Comparison of ENCODE assay signal across 8 cellular contexts in genomic region chr1:56578963-56579875, GRCh38. TPM values are rescaled to one million over a fixed set of nuclear protein-coding genes. Genes with fewer than 3 reads are reported as not detected.
DNase-seq lines count a peak whose midpoint lies in the region; ATAC-seq, FAIRE-seq and TF ChIP-seq lines count a peak whose summit lies in the region.

TSS of gene PLPP3 (minus strand) at chr1:56579563. CDS start at chr1:56579016, 547 bp downstream.

- peaks cover 2% of the 10 kb centered on the region for H3K27me3 Mint-ChIP-seq in HFFc6 (ENCODE audit: insufficient read depth)
- H3K27me3 Mint-ChIP-seq in astrocyte (ENCODE audit: low read depth, unreplicated experiment): peaks cover 10% of the 10 kb centered on the region

- no peaks in the 10 kb centered on the region for H3K27me3 ChIP-seq in astrocyte (ENCODE audit: insufficient read depth, low read length)
- no peaks in the 10 kb centered on the region for H3K27me3 ChIP-seq in left ventricle myocardium inferior (ENCODE audit: low read depth)
- H3K27me3 ChIP-seq in ovary: no peaks in the 10 kb centered on the region

- H3K9ac ChIP-seq in astrocyte (ENCODE audit: low read length): peak within 1 kb of the TSS; percentile 87

- H3K36me3 Mint-ChIP-seq in HFFc6 (ENCODE audit: low read depth): no peaks in the 10 kb centered on the region
- H3K36me3 Mint-ChIP-seq in astrocyte (ENCODE audit: low read depth, unreplicated experiment): no peaks in the 10 kb centered on the region

- 0 to 1% (median 0%) methylated on average over 49 to 62 of the region's 62 CpGs for WGBS in ovary, 3 donors

- H3K36me3 ChIP-seq in astrocyte (ENCODE audit: insufficient read depth, low read length) (no peaks in the 10 kb centered on the region), left ventricle myocardium inferior (no peaks in the 10 kb centered on the region), ovary (no peaks in the 10 kb centered on the region)

- H3K4me1 ChIP-seq in astrocyte (ENCODE audit: insufficient read depth, low read length): peaks cover 19% of the 10 kb centered on the region
- H3K4me1 ChIP-seq in left ventricle myocardium inferior: peaks cover 59% of the 10 kb centered on the region
- H3K4me1 ChIP-seq in ovary (ENCODE audit: insufficient read depth): peaks cover 4% of the 10 kb centered on the region

- peaks cover 22% of the 10 kb centered on the region for H4K20me1 ChIP-seq in astrocyte (ENCODE audit: insufficient read depth, low read length)

- peak; percentile 30 for DNase-seq in DMS153 treated with DMSO at 0.1 percent for 48 hours (lab: John Stamatoyannopoulos, UW; ENCODE audit: unreplicated experiment)
- DNase-seq in HFFc6: peak; percentile 86
- peak; percentile 52 for DNase-seq in NCI-H774 (lab: John Stamatoyannopoulos, UW)
- peak; percentile 89 for DNase-seq in astrocyte (ENCODE audit: low read depth)
- DNase-seq in left ventricle myocardium inferior: peak; percentile 87
- DNase-seq in ovary: peak; percentile 84 to 89 (median 86)

- H3K4me3 Mint-ChIP-seq in HFFc6 (peak within 1 kb of the TSS; percentile 93), astrocyte (ENCODE audit: unreplicated experiment) (peak within 1 kb of the TSS; percentile 94)

- H2AFZ ChIP-seq in astrocyte (ENCODE audit: low read depth, low read length): peak within 1 kb of the TSS; percentile 88

- H3K4me3 ChIP-seq in astrocyte (ENCODE audit: insufficient read depth, low read depth, low read length) (peak within 1 kb of the TSS; percentile 83), left ventricle myocardium inferior (peak within 1 kb of the TSS; percentile 88), ovary (peak within 1 kb of the TSS; percentile 62)

- intact Hi-C loops in left ventricle myocardium inferior (cut with micrococcal nuclease): loop anchor here (10.0 kb wide), 2 partner anchors 64 to 384 kb away; no protein-coding TSS in a partner anchor
- intact Hi-C loops in ovary (cut with DNase I): loop anchor here (10.0 kb wide), 5 partner anchors 54 to 1204 kb away; no protein-coding TSS in a partner anchor

- H3K4me2 ChIP-seq in astrocyte (ENCODE audit: low read length): peak within 1 kb of the TSS; percentile 86

- no peak for TF ChIP-seq EP300 in ovary (IDR thresholded peaks at IDR 0.05)

- TF ChIP-seq POLR2A in ovary (IDR thresholded peaks at IDR 0.05): peak; percentile 84

- H3K27ac Mint-ChIP-seq in HFFc6 (peak within 1 kb of the TSS; percentile 85), astrocyte (ENCODE audit: unreplicated experiment) (peak within 1 kb of the TSS; percentile 75)

- ATAC-seq in GM19395 (IDR thresholded peaks at IDR 0.05; ENCODE audit: unreplicated experiment): no peak
- no peak for ATAC-seq in GM21528 (IDR thresholded peaks at IDR 0.05; ENCODE audit: low FRiP score, unreplicated experiment)

- H3K9me3 Mint-ChIP-seq in HFFc6: no peaks in the 10 kb centered on the region
- H3K9me3 Mint-ChIP-seq in astrocyte (ENCODE audit: unreplicated experiment): no peaks in the 10 kb centered on the region

- H3K9me3 ChIP-seq in astrocyte (ENCODE audit: insufficient read depth, low read depth, low read length) (no peaks in the 10 kb centered on the region), left ventricle myocardium inferior (replicated peaks) (no peaks in the 10 kb centered on the region), ovary (no peaks in the 10 kb centered on the region)

- peaks cover 44% of the 10 kb centered on the region for H3K79me2 ChIP-seq in astrocyte (ENCODE audit: insufficient read depth, low read length)

- peaks cover 40% of the 10 kb centered on the region for H3K4me1 Mint-ChIP-seq in HFFc6 (ENCODE audit: low read depth)
- H3K4me1 Mint-ChIP-seq in astrocyte (ENCODE audit: low read depth, unreplicated experiment): peaks cover 3% of the 10 kb centered on the region

- H3K27ac ChIP-seq in astrocyte (ENCODE audit: low read depth, low read length) (peak within 1 kb of the TSS; percentile 81), left ventricle myocardium inferior (replicated peaks) (peak within 1 kb of the TSS; percentile 97), ovary (peak within 1 kb of the TSS; percentile 86 to 92)

- peak; percentile 75 for TF ChIP-seq CTCF in HFFc6 (IDR thresholded peaks at IDR 0.05)
- peak; percentile 51 for TF ChIP-seq CTCF in astrocyte (IDR thresholded peaks at IDR 0.05; ENCODE audit: insufficient read depth, low read depth, low read length)
- peak; percentile 59 for TF ChIP-seq CTCF in left ventricle myocardium inferior (IDR thresholded peaks at IDR 0.05; ENCODE audit: borderline replicate concordance)
- peak; percentile 40 to 49 (median 43) for TF ChIP-seq CTCF in ovary (IDR thresholded peaks at IDR 0.05)

- no peak for FAIRE-seq in astrocyte (lab: Jason Lieb, UNC)

RNA-seq across cellular contexts. Expression of gene PLPP3, which starts in this region (rescaled TPM):
- 10 to 100 TPM; 15.1 to 29.9 (median 24.8) TPM for total RNA-seq in HFFc6 (2021; fragmentation: NEBNext Ultra II Directional; extraction: Animal tissue kit (Norgen Biotek cat#: 25700))
- 1.2 and 2.2 TPM in 2 replicates for total RNA-seq in astrocyte
- total RNA-seq in left ventricle myocardium inferior: 101 TPM
- total RNA-seq in ovary: 100 to 1,000 TPM in 4 of 7 donors, 10 to 100 TPM in 3; 51.4 to 183 (median 125) TPM
- polyA plus RNA-seq in ovary: 100 to 1,000 TPM; 121 to 188 TPM

Comparison
In these comparisons a context has a peak if more than half of its experiments do, and no peak if none do; other contexts are left out.
1. DNase-seq: peak in every context shown above with its lines; median percentile 89 in astrocyte; 87 in left ventricle myocardium inferior; 86 in HFFc6; 86 in ovary; 52 in NCI-H774; 30 in DMS153 treated with DMSO at 0.1 percent for 48 hours.